8 cellular contexts compared by ENCODE assay signal in genomic region chr1:36149973-36150295, GRCh38. TPM values are rescaled to one million over a fixed set of nuclear protein-coding genes. Genes with fewer than 3 reads are reported as not detected.
DNase-seq lines count a peak whose midpoint lies in the region; ATAC-seq, FAIRE-seq and TF ChIP-seq lines count a peak whose summit lies in the region.

No MANE protein-coding gene starts in this region.

- no peaks in the 10 kb centered on the region for H3K36me3 ChIP-seq in kidney (ENCODE audit: control insufficient read depth in 1 of 2, insufficient read depth in 2 of 2, low read length in 2 of 2)

- ATAC-seq in GM21529 (IDR thresholded peaks at IDR 0.05; ENCODE audit: unreplicated experiment): no peak

- H3K4me3 Mint-ChIP-seq in T-helper 2 cell treated with Interferon-gamma antibody and Interleukin-4, amounts not matched to agents 5 μg/mL and 100 μg/mL, for 36 hours: peak overlapping the region; percentile 95
- H3K4me3 Mint-ChIP-seq in activated T-helper 2 cell treated with anti-CD3 and anti-CD28 coated beads, Interferon-gamma antibody, Interleukin-2, Interleukin-4, amounts not matched to agents 10 μg/mL and 5 μg/mL and 100 μg/mL, durations not matched to agents 14 hours and 24 hours and 36 hours (ENCODE audit: low read depth): peak overlapping the region; percentile 92

- peak overlapping the region; percentile 94 for H3K27ac Mint-ChIP-seq in T-helper 2 cell treated with Interferon-gamma antibody and Interleukin-4, amounts not matched to agents 5 μg/mL and 100 μg/mL, for 36 hours
- H3K27ac Mint-ChIP-seq in activated T-helper 2 cell treated with anti-CD3 and anti-CD28 coated beads, Interferon-gamma antibody, Interleukin-2, Interleukin-4, amounts not matched to agents 10 μg/mL and 5 μg/mL and 100 μg/mL, durations not matched to agents 14 hours and 24 hours and 36 hours: peak overlapping the region; percentile 94

- no peaks in the 10 kb centered on the region for H3K27me3 Mint-ChIP-seq in T-helper 2 cell treated with Interferon-gamma antibody and Interleukin-4, amounts not matched to agents 5 μg/mL and 100 μg/mL, for 36 hours (ENCODE audit: low read depth)
- H3K27me3 Mint-ChIP-seq in activated T-helper 2 cell treated with anti-CD3 and anti-CD28 coated beads, Interferon-gamma antibody, Interleukin-2, Interleukin-4, amounts not matched to agents 10 μg/mL and 5 μg/mL and 100 μg/mL, durations not matched to agents 14 hours and 24 hours and 36 hours (ENCODE audit: low read depth): no peaks in the 10 kb centered on the region

- H3K4me1 Mint-ChIP-seq in T-helper 2 cell treated with Interferon-gamma antibody and Interleukin-4, amounts not matched to agents 5 μg/mL and 100 μg/mL, for 36 hours (ENCODE audit: low read depth): peaks cover 45% of the 10 kb centered on the region
- H3K4me1 Mint-ChIP-seq in activated T-helper 2 cell treated with anti-CD3 and anti-CD28 coated beads, Interferon-gamma antibody, Interleukin-2, Interleukin-4, amounts not matched to agents 10 μg/mL and 5 μg/mL and 100 μg/mL, durations not matched to agents 14 hours and 24 hours and 36 hours (ENCODE audit: low read depth): peaks cover 52% of the 10 kb centered on the region

- H3K9ac ChIP-seq in kidney (ENCODE audit: low read length in 2 of 2): peak overlapping the region in 1 of 2 donors; percentile 41

- intact Hi-C loops in activated T-helper 2 cell treated with anti-CD3 and anti-CD28 coated beads, Interferon-gamma antibody, Interleukin-2, Interleukin-4, amounts not matched to agents 10 μg/mL and 5 μg/mL and 100 μg/mL, durations not matched to agents 14 hours and 24 hours and 36 hours (cut with micrococcal nuclease): loop anchor here (1.0 to 10.0 kb wide), 8 partner anchors 11 to 275 kb away; partner anchors contain the start of genes SH3D21, STK40 and THRAP3
- intact Hi-C loops in kidney (cut with DNase I): no loop called here

- no peak for FAIRE-seq in kidney (lab: Jason Lieb, UNC)

- H3K9me3 ChIP-seq in kidney (ENCODE audit: control insufficient read depth in 1 of 2, low read length in 2 of 2): no peaks in the 10 kb centered on the region

- peaks cover 17 to 22% of the 10 kb centered on the region in 2 donors for H3K4me1 ChIP-seq in kidney (ENCODE audit: control insufficient read depth in 1 of 2, insufficient read depth in 1 of 2, low read depth in 1 of 2, low read length in 2 of 2)

- no peak for TF ChIP-seq CTCF in kidney (IDR thresholded peaks at IDR 0.05; ENCODE audit: borderline replicate concordance, extremely low read depth, insufficient read depth)

- peak overlapping the region; percentile 94 to 99 for H3K27ac ChIP-seq in kidney (ENCODE audit: low read depth in 2 of 2, low read length in 2 of 2)
- peak overlapping the region; percentile 96 for H3K27ac ChIP-seq in temporal lobe (ENCODE audit: low read depth, low read length)

- H3K9me3 Mint-ChIP-seq in T-helper 2 cell treated with Interferon-gamma antibody and Interleukin-4, amounts not matched to agents 5 μg/mL and 100 μg/mL, for 36 hours: no peaks in the 10 kb centered on the region
- H3K9me3 Mint-ChIP-seq in activated T-helper 2 cell treated with anti-CD3 and anti-CD28 coated beads, Interferon-gamma antibody, Interleukin-2, Interleukin-4, amounts not matched to agents 10 μg/mL and 5 μg/mL and 100 μg/mL, durations not matched to agents 14 hours and 24 hours and 36 hours: peaks cover 3% of the 10 kb centered on the region

- H3K4me3 ChIP-seq in kidney (ENCODE audit: low read length in 2 of 2): peak overlapping the region in 1 of 2 donors; percentile 42

- H3K36me3 Mint-ChIP-seq in T-helper 2 cell treated with Interferon-gamma antibody and Interleukin-4, amounts not matched to agents 5 μg/mL and 100 μg/mL, for 36 hours (ENCODE audit: low read depth): peaks cover 8% of the 10 kb centered on the region
- H3K36me3 Mint-ChIP-seq in activated T-helper 2 cell treated with anti-CD3 and anti-CD28 coated beads, Interferon-gamma antibody, Interleukin-2, Interleukin-4, amounts not matched to agents 10 μg/mL and 5 μg/mL and 100 μg/mL, durations not matched to agents 14 hours and 24 hours and 36 hours (ENCODE audit: low read depth): peaks cover 15% of the 10 kb centered on the region

- DNase-seq in T-helper 2 cell treated with Interferon-gamma antibody and Interleukin-4, amounts not matched to agents 5 μg/mL and 100 μg/mL, for 36 hours (ENCODE audit: low spot score): no peak
- DNase-seq in T-helper 2 cell (no peak), kidney (no peak), NCI-H2107 (lab: John Stamatoyannopoulos, UW) (no peak), iPS-NIHi11 (ENCODE audit: low spot score) (no peak)
- DNase-seq in activated T-helper 2 cell treated with anti-CD3 and anti-CD28 coated beads, Interferon-gamma antibody, Interleukin-2, Interleukin-4, amounts not matched to agents 10 μg/mL and 5 μg/mL and 100 μg/mL, durations not matched to agents 14 hours and 24 hours and 36 hours (ENCODE audit: low spot score): no peak

RNA-seq across cellular contexts. Expression of gene TRAPPC3, which starts 0.6 kb away (rescaled TPM):
- 68.4 and 71.5 TPM in 2 replicates for total RNA-seq in activated T-helper 2 cell treated with anti-CD3 and anti-CD28 coated beads, Interferon-gamma antibody, Interleukin-2, Interleukin-4, amounts not matched to agents 10 μg/mL and 5 μg/mL and 100 μg/mL, durations not matched to agents 14 hours and 24 hours and 36 hours
- 58.4 TPM for total RNA-seq in kidney
- polyA plus RNA-seq in kidney (ENCODE audit: insufficient read depth, low read depth, low replicate concordance): 102 TPM
- total RNA-seq in temporal lobe: 40.8 TPM

RNA-seq across cellular contexts. Expression of gene MAP7D1, which starts 6.0 kb away (rescaled TPM):
- total RNA-seq in activated T-helper 2 cell treated with anti-CD3 and anti-CD28 coated beads, Interferon-gamma antibody, Interleukin-2, Interleukin-4, amounts not matched to agents 10 μg/mL and 5 μg/mL and 100 μg/mL, durations not matched to agents 14 hours and 24 hours and 36 hours: 162 and 172 TPM in 2 replicates
- 78.7 TPM for total RNA-seq in kidney
- polyA plus RNA-seq in kidney (ENCODE audit: insufficient read depth, low read depth, low replicate concordance): 47.5 TPM
- 52.9 TPM for total RNA-seq in temporal lobe

RNA-seq across cellular contexts. Expression of gene COL8A2, which starts 24.9 kb away (rescaled TPM):
- not detected in 2 replicates for total RNA-seq in activated T-helper 2 cell treated with anti-CD3 and anti-CD28 coated beads, Interferon-gamma antibody, Interleukin-2, Interleukin-4, amounts not matched to agents 10 μg/mL and 5 μg/mL and 100 μg/mL, durations not matched to agents 14 hours and 24 hours and 36 hours
- total RNA-seq in kidney (6.4 TPM), temporal lobe (0.98 TPM)
- 0.90 TPM for polyA plus RNA-seq in kidney (ENCODE audit: insufficient read depth, low read depth, low replicate concordance)
